ENCODE assay signal across 8 cellular contexts in genomic region chr7:1175967-1176851, GRCh38. TPM values are rescaled to one million over a fixed set of nuclear protein-coding genes. Genes with fewer than 3 reads are reported as not detected.
A peak's percentile ranks its signal among the peaks of the same experiment; 100 is the strongest.
DNase-seq lines count a peak whose midpoint lies in the region; ATAC-seq and TF ChIP-seq lines count a peak whose summit lies in the region.

No MANE protein-coding gene starts in this region.

- peak; percentile 52 to 93 (median 85) for TF ChIP-seq CTCF in dorsolateral prefrontal cortex (IDR thresholded peaks at IDR 0.05 in 54 of 56, conservative IDR thresholded peaks at IDR 0.05 in 2 of 56; ENCODE audit: low read depth in 1 of 56, partially characterized antibody in 56 of 56)

- H3K9me3 Mint-ChIP-seq in memory B cell = no peaks in the 10 kb centered on the region

- no peaks in the 10 kb centered on the region for H3K36me3 Mint-ChIP-seq in memory B cell

- peaks cover 14% of the 10 kb centered on the region for H3K27me3 Mint-ChIP-seq in memory B cell

- intact Hi-C loops in dorsolateral prefrontal cortex (cut with DNase I) = loop anchor here in 1 of 2 donors (5.0 to 10.0 kb wide), 2 partner anchors 91 to 184 kb away; partner anchors contain the start of gene GPER1

- H3K27ac ChIP-seq in dorsolateral prefrontal cortex = peak overlapping the region in 6 of 59 donors; percentile 9 to 76 (median 34)

- peaks cover 0 to 9% (median 0%) of the 10 kb centered on the region in 45 donors for H3K27me3 ChIP-seq in dorsolateral prefrontal cortex

- no peak overlapping the region for H3K27ac Mint-ChIP-seq in memory B cell

- DNase-seq in Daoy (ENCODE audit: low read depth) (peak; percentile 87), NCI-H748 (lab: John Stamatoyannopoulos, UW; ENCODE audit: unreplicated experiment) (peak; percentile 83), dorsolateral prefrontal cortex (peak; percentile 61 to 90 (median 78)), memory B cell (ENCODE audit: low spot score in 2 of 2) (peak; percentile 78 to 90)
- DNase-seq in activated CD4-positive, alpha-beta T cell treated with anti-CD3 and anti-CD28 coated beads, Interleukin-2, amount 50 U/mL, for 24 hours (ENCODE audit: low read depth in 1 of 2, low spot score in 1 of 2) = peak; percentile 73 to 74
- DNase-seq in stimulated activated CD8-positive, alpha-beta memory T cell treated with anti-CD3 and anti-CD28 coated beads, Interleukin-12 subunit alpha, Interleukin-12 subunit beta, amount 100 ng/mL, for 24 hours (ENCODE audit: extremely low read depth) = peak; percentile 47

- peaks cover 10% of the 10 kb centered on the region for H3K4me1 Mint-ChIP-seq in memory B cell

- ATAC-seq in HG02885 (IDR thresholded peaks at IDR 0.05; ENCODE audit: poor library complexity, unreplicated experiment) (peak; percentile 69), memory B cell (ENCODE audit: low read depth) (peak; percentile 37), HG03135 (IDR thresholded peaks at IDR 0.05; ENCODE audit: unreplicated experiment) (no peak)

- H3K4me3 Mint-ChIP-seq in memory B cell = peak overlapping the region; percentile 72

- H3K4me3 ChIP-seq in dorsolateral prefrontal cortex = peak overlapping the region in 43 of 59 donors; percentile 2 to 56 (median 30)

RNA-seq across cellular contexts. Expression of gene ZFAND2A, which starts 16.2 kb away (rescaled TPM):
- 51.4 and 57.3 TPM in 2 replicates for total RNA-seq in Daoy (2014; rRNA removed; shearing (Covaris generic))
- 100 to 1,000 TPM in 3 of 120 experiments, 10 to 100 TPM in 117; 29.9 to 140 (median 46.0) TPM for total RNA-seq in dorsolateral prefrontal cortex

RNA-seq across cellular contexts. Expression of gene UNCX, which starts 56.5 kb away (rescaled TPM):
- not detected in 2 replicates for total RNA-seq in Daoy (2014; rRNA removed; shearing (Covaris generic))
- total RNA-seq in dorsolateral prefrontal cortex = not detected
